In the genomic region with DNA sequence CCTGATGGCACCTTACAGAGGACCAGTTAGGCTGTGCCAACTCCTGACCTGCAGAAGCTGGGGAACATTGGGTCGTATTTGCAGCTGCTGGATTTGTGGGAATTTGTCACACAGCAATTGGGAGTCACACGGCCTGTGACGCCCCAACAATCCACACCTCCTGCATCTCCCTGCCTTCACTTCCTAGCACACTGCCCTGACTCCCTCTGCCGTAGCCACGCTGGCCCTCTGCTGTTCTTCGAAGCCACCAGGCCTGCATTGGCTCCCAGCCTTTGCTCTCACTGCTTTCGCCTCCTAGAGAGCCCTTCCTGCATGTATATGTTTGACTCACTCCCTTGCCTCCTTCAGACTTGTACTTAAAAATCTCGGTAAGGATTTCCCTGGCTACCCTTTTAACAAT, we compare ENCODE assay signal across 5 cellular contexts. TPM values are rescaled to one million over a fixed set of nuclear protein-coding genes. Genes with fewer than 3 reads are reported as not detected.
"Had no signal": no experiment of that assay in that cellular context is flagged by ENCODE, and none has a peak within 500 bp of the region (broad histone marks: within the 10 kb centered on the region; RNA-seq: fewer than 3 reads in every experiment).

No MANE protein-coding gene starts in this region.

RNA-seq across cellular contexts. Expression of a gene that starts 22.2 kb away (rescaled TPM):
- total RNA-seq: LHCN-M2, MCF 10A, NCI-H460, OCI-LY7, SJSA1 had no signal
